Comparison of ENCODE assay signal across 1 cellular context in the genomic region with DNA sequence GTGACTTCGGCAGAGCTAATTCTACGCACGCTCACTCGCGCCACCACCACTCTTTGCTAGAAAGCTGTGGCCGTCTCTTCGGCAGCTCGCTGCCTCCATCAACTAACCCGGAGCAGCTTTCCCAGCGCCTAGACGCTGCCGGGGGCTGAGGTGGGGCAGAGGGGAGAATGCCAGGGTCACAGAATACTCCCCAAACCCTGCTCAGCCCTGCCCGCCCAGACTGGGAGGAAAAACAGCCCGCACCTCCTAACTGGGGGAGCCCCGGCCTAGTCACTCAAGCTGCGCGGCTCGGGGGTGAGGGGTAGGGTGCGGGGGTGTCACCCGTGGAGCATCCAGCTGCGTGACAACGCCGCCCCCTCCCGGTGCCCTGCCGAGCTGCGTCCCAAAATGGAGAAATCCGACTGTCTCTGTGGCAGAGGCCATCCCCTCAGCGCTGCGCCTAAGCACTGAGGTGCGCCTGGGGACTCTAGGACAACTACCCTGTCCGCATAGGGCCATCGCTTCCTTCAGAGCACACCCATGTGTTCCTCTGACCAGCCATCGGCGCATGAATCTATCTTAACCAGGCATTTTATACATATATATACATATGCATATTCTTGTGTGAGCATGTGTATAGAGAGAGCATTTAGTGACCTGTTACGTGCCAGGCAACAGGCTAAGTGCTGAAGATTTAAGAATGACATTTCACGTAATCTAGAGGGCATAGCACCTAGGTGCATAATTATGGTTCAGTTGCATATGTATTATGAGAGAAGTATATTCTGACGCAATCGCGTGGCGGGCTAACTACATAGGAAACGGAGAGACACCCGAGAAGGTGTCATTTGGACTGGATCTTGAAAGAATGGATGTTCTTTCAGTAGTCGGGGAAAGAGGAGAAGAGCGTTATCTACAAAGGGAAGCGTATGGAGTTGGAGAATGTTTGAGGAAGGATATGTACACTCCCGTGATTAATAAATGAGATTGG.
A peak's percentile ranks its signal among the peaks of the same experiment; 100 is the strongest.
TF ChIP-seq lines count a peak whose summit lies in the region.

No MANE protein-coding gene starts in this region.

TF ChIP-seq in K562, 482 proteins besides CTCF, POLR2A, EP300 and RAD21 (continued from another document and continues in another):
- TF ChIP-seq, protein P1, sequence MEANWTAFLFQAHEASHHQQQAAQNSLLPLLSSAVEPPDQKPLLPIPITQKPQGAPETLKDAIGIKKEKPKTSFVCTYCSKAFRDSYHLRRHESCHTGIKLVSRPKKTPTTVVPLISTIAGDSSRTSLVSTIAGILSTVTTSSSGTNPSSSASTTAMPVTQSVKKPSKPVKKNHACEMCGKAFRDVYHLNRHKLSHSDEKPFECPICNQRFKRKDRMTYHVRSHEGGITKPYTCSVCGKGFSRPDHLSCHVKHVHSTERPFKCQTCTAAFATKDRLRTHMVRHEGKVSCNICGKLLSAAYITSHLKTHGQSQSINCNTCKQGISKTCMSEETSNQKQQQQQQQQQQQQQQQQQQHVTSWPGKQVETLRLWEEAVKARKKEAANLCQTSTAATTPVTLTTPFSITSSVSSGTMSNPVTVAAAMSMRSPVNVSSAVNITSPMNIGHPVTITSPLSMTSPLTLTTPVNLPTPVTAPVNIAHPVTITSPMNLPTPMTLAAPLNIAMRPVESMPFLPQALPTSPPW (CRISPR knock-in tag; IDR thresholded peaks at IDR 0.05) = peak; percentile 77
- TF ChIP-seq SMAD4 (CRISPR knock-in tag; conservative IDR thresholded peaks at IDR 0.05) (no peak), KDM4B (IDR thresholded peaks at IDR 0.05; ENCODE audit: borderline replicate concordance in 2 of 2, low read depth in 1 of 2) (no peak; a peak in 1 of 4 replicates), PTBP1 (IDR thresholded peaks at IDR 0.05; ENCODE audit: low read depth, low read length) (no peak), CEBPB (tag; IDR thresholded peaks at IDR 0.05) (peak; percentile 69), ZNF316 (IDR thresholded peaks at IDR 0.05) (no peak), ZNF77 (CRISPR knock-in tag; IDR thresholded peaks at IDR 0.05) (no peak), ZNF764 (CRISPR knock-in tag; IDR thresholded peaks at IDR 0.05; ENCODE audit: low read depth) (0 out of 2 replicates have a peak, but pooled peaks have one; percentile 25), MEIS2 (IDR thresholded peaks at IDR 0.05; ENCODE audit: partially characterized antibody) (no peak), ZNF197 (CRISPR knock-in tag; IDR thresholded peaks at IDR 0.05; ENCODE audit: low read depth) (no peak), YY1 (IDR thresholded peaks at IDR 0.05; ENCODE audit: borderline replicate concordance in 1 of 3, control insufficient read depth in 1 of 3, extremely low read depth in 1 of 3, insufficient read depth in 3 of 3, insufficient read length in 1 of 3, insufficient replicate concordance in 2 of 3, low read depth in 1 of 3, low read length in 2 of 3) (peak in 2 of 3 experiments; percentile 69 to 76), EGR1 (conservative IDR thresholded peaks at IDR 0.05) (peak; percentile 93), CSDE1 (IDR thresholded peaks at IDR 0.05) (no peak), POLR2AphosphoS2 (IDR thresholded peaks at IDR 0.05; ENCODE audit: low read length) (no peak), FOXK1 (CRISPR knock-in tag; IDR thresholded peaks at IDR 0.05; ENCODE audit: borderline replicate concordance) (no peak), ZNF253 (CRISPR knock-in tag; conservative IDR thresholded peaks at IDR 0.05) (no peak), ZFX (CRISPR knock-in tag; IDR thresholded peaks at IDR 0.05) (peak; percentile 74), SMC3 (conservative IDR thresholded peaks at IDR 0.05; ENCODE audit: insufficient read depth, low read depth, low read length) (peak; percentile 33; the same call in 1 of the 2 replicates), PRPF4 (IDR thresholded peaks at IDR 0.05; ENCODE audit: insufficient read depth, low read depth, low read length, poor library complexity, severe bottlenecking) (no peak), U2AF2 (optimal IDR thresholded peaks at IDR 0.05; ENCODE audit: low read depth, low read length) (no peak), NFXL1 (CRISPR knock-in tag; IDR thresholded peaks at IDR 0.05) (no peak), ZC3H4 (CRISPR knock-in tag; IDR thresholded peaks at IDR 0.05; ENCODE audit: borderline replicate concordance) (no peak), DMBX1 (CRISPR knock-in tag; IDR thresholded peaks at IDR 0.05; ENCODE audit: borderline replicate concordance) (no peak), CREM (IDR thresholded peaks at IDR 0.05; ENCODE audit: low read depth) (0 out of 2 replicates have a peak, but pooled peaks have one; percentile 11), ADNP (tag; IDR thresholded peaks at IDR 0.05) (no peak), CEBPG (CRISPR knock-in tag; IDR thresholded peaks at IDR 0.05) (no peak), CEBPG (tag; conservative IDR thresholded peaks at IDR 0.05 in 1 of 2, IDR thresholded peaks at IDR 0.05 in 1 of 2) (peak; percentile 27 to 34; a peak in 1 of 4 replicates), DIDO1 (tag; IDR thresholded peaks at IDR 0.05; ENCODE audit: low read depth) (no peak), HDAC2 (IDR thresholded peaks at IDR 0.05) (no peak), KDM1A (IDR thresholded peaks at IDR 0.05) (no peak)
- TF ChIP-seq, protein P2, sequence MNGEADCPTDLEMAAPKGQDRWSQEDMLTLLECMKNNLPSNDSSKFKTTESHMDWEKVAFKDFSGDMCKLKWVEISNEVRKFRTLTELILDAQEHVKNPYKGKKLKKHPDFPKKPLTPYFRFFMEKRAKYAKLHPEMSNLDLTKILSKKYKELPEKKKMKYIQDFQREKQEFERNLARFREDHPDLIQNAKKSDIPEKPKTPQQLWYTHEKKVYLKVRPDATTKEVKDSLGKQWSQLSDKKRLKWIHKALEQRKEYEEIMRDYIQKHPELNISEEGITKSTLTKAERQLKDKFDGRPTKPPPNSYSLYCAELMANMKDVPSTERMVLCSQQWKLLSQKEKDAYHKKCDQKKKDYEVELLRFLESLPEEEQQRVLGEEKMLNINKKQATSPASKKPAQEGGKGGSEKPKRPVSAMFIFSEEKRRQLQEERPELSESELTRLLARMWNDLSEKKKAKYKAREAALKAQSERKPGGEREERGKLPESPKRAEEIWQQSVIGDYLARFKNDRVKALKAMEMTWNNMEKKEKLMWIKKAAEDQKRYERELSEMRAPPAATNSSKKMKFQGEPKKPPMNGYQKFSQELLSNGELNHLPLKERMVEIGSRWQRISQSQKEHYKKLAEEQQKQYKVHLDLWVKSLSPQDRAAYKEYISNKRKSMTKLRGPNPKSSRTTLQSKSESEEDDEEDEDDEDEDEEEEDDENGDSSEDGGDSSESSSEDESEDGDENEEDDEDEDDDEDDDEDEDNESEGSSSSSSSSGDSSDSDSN (IDR thresholded peaks at IDR 0.05; ENCODE audit: borderline replicate concordance in 1 of 2, low read depth in 2 of 2, low read length in 2 of 2) = 0 out of 4 replicates have a peak, but pooled peaks of 1 of the 2 experiments have one; percentile 20
- TF ChIP-seq, protein P3, sequence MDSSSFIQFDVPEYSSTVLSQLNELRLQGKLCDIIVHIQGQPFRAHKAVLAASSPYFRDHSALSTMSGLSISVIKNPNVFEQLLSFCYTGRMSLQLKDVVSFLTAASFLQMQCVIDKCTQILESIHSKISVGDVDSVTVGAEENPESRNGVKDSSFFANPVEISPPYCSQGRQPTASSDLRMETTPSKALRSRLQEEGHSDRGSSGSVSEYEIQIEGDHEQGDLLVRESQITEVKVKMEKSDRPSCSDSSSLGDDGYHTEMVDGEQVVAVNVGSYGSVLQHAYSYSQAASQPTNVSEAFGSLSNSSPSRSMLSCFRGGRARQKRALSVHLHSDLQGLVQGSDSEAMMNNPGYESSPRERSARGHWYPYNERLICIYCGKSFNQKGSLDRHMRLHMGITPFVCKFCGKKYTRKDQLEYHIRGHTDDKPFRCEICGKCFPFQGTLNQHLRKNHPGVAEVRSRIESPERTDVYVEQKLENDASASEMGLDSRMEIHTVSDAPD (CRISPR knock-in tag; IDR thresholded peaks at IDR 0.05) = no peak
- TF ChIP-seq, protein P4, sequence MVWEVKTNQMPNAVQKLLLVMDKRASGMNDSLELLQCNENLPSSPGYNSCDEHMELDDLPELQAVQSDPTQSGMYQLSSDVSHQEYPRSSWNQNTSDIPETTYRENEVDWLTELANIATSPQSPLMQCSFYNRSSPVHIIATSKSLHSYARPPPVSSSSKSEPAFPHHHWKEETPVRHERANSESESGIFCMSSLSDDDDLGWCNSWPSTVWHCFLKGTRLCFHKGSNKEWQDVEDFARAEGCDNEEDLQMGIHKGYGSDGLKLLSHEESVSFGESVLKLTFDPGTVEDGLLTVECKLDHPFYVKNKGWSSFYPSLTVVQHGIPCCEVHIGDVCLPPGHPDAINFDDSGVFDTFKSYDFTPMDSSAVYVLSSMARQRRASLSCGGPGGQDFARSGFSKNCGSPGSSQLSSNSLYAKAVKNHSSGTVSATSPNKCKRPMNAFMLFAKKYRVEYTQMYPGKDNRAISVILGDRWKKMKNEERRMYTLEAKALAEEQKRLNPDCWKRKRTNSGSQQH (CRISPR knock-in tag; IDR thresholded peaks at IDR 0.05) = no peak
- TF ChIP-seq, protein P5, sequence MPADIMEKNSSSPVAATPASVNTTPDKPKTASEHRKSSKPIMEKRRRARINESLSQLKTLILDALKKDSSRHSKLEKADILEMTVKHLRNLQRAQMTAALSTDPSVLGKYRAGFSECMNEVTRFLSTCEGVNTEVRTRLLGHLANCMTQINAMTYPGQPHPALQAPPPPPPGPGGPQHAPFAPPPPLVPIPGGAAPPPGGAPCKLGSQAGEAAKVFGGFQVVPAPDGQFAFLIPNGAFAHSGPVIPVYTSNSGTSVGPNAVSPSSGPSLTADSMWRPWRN (IDR thresholded peaks at IDR 0.05; ENCODE audit: low read depth) = no peak
- TF ChIP-seq, protein P6, sequence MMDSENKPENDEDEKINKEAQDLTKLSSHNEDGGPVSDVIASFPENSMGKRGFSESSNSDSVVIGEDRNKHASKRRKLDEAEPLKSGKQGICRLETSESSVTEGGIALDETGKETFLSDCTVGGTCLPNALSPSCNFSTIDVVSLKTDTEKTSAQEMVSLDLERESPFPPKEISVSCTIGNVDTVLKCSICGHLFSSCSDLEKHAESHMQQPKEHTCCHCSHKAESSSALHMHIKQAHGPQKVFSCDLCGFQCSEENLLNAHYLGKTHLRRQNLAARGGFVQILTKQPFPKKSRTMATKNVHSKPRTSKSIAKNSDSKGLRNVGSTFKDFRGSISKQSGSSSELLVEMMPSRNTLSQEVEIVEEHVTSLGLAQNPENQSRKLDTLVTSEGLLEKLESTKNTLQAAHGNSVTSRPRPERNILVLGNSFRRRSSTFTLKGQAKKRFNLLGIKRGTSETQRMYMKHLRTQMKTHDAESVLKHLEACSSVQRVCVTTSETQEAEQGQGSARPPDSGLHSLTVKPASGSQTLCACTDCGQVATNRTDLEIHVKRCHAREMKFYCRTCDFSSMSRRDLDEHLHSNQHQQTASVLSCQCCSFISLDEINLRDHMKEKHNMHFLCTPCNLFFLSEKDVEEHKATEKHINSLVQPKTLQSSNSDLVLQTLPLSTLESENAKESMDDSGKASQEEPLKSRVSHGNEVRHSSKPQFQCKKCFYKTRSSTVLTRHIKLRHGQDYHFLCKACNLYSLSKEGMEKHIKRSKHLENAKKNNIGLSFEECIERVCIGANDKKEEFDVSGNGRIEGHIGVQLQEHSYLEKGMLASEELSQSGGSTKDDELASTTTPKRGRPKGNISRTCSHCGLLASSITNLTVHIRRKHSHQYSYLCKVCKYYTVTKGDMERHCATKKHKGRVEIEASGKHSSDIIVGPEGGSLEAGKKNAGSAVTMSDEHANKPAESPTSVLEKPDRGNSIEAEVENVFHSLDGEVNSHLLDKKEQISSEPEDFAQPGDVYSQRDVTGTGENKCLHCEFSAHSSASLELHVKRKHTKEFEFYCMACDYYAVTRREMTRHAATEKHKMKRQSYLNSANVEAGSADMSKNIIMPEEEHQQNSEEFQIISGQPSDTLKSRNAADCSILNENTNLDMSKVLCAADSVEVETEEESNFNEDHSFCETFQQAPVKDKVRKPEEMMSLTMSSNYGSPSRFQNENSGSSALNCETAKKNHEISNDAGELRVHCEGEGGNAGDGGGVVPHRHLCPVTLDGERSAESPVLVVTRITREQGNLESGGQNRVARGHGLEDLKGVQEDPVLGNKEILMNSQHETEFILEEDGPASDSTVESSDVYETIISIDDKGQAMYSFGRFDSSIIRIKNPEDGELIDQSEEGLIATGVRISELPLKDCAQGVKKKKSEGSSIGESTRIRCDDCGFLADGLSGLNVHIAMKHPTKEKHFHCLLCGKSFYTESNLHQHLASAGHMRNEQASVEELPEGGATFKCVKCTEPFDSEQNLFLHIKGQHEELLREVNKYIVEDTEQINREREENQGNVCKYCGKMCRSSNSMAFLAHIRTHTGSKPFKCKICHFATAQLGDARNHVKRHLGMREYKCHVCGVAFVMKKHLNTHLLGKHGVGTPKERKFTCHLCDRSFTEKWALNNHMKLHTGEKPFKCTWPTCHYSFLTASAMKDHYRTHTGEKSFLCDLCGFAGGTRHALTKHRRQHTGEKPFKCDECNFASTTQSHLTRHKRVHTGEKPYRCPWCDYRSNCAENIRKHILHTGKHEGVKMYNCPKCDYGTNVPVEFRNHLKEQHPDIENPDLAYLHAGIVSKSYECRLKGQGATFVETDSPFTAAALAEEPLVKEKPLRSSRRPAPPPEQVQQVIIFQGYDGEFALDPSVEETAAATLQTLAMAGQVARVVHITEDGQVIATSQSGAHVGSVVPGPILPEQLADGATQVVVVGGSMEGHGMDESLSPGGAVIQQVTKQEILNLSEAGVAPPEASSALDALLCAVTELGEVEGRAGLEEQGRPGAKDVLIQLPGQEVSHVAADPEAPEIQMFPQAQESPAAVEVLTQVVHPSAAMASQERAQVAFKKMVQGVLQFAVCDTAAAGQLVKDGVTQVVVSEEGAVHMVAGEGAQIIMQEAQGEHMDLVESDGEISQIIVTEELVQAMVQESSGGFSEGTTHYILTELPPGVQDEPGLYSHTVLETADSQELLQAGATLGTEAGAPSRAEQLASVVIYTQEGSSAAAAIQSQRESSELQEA (IDR thresholded peaks at IDR 0.05; ENCODE audit: low read depth) = no peak
